8 cellular contexts compared by ENCODE assay signal in genomic region chr7:34343667-34344066, GRCh38.
"Had no signal": no experiment of that assay in that cellular context is flagged by ENCODE, and none has a peak within 500 bp of the region (broad histone marks: within the 10 kb centered on the region; RNA-seq: fewer than 3 reads in every experiment).

No MANE protein-coding gene starts in this region.

- FAIRE-seq: G401.6, GM12878, GM12891, GM12892, GM18507, GM19239 had no signal

- DNase-seq: GDM1, GF-D8 had no signal

- ATAC-seq: GM12878 had no signal

- H3K4me3 ChIP-seq: GM12878 had no signal
